ENCODE assay signal across 11 cellular contexts in the genomic region with DNA sequence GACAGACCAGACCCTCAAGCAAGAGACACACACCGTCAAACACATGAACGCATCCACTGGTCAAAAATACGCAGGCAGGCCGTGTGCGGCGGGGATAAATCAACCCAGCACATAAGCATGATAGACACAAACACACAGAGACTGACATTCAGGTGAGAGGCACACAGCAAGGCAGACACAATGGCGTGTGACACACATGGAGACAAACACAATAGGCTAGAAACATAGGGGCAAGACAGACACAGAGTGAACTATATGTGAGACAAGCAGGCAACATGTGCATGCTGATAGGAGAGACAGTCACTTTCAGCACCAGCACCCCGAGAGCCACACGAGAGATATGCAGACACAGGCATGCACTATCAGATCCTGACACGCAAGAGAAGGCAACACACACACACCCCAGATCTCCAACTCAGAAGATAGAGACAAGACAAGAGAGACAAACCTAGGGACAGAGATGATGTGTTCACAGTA. TPM values are rescaled to one million over a fixed set of nuclear protein-coding genes. Genes with fewer than 3 reads are reported as not detected.
DNase-seq lines count a peak whose midpoint lies in the region; ATAC-seq, FAIRE-seq and TF ChIP-seq lines count a peak whose summit lies in the region.
"Had no signal": no experiment of that assay in that cellular context is flagged by ENCODE, and none has a peak within 500 bp of the region (broad histone marks: within the 10 kb centered on the region; RNA-seq: fewer than 3 reads in every experiment).

No MANE protein-coding gene starts in this region.

- no peak for FAIRE-seq in GM12891 (lab: Jason Lieb, UNC)
- FAIRE-seq: A204.1 had no signal

- H3K4me1 Mint-ChIP-seq in T-cell, result peaks cover 23 to 39% (median 27%) of the 10 kb centered on the region in 3 donors
- H3K4me1 Mint-ChIP-seq in stimulated activated effector memory CD8-positive, alpha-beta T cell treated with anti-CD3 and anti-CD28 coated beads, Interleukin-12 subunit alpha, Interleukin-12 subunit beta, amount 100 ng/mL, for 72 hours, result peaks cover 26% of the 10 kb centered on the region

- H3K27ac Mint-ChIP-seq in T-cell, result no peak overlapping the region
- no peak overlapping the region for H3K27ac Mint-ChIP-seq in stimulated activated effector memory CD8-positive, alpha-beta T cell treated with anti-CD3 and anti-CD28 coated beads, Interleukin-12 subunit alpha, Interleukin-12 subunit beta, amount 100 ng/mL, for 72 hours
- H3K27ac Mint-ChIP-seq: activated naive CD8-positive, alpha-beta T cell had no signal

- no peaks in the 10 kb centered on the region for H3K27me3 ChIP-seq in foreskin keratinocyte

- CTCF ChIA-PET in T-cell (lab: Charles Lee), result no interaction called here

- no peak overlapping the region for H3K4me3 Mint-ChIP-seq in T-cell
- H3K4me3 Mint-ChIP-seq in stimulated activated effector memory CD8-positive, alpha-beta T cell treated with anti-CD3 and anti-CD28 coated beads, Interleukin-12 subunit alpha, Interleukin-12 subunit beta, amount 100 ng/mL, for 72 hours, result no peak overlapping the region
- H3K4me3 Mint-ChIP-seq: activated naive CD8-positive, alpha-beta T cell had no signal

- no peaks in the 10 kb centered on the region for H3K9me3 Mint-ChIP-seq in T-cell
- H3K9me3 Mint-ChIP-seq in stimulated activated effector memory CD8-positive, alpha-beta T cell treated with anti-CD3 and anti-CD28 coated beads, Interleukin-12 subunit alpha, Interleukin-12 subunit beta, amount 100 ng/mL, for 72 hours, result no peaks in the 10 kb centered on the region

- POLR2A ChIA-PET in T-cell (lab: Charles Lee), result interaction anchor here in 1 of 2 donors (2.7 kb wide), 1 partner anchor 8 kb away, joined by 45 read pairs; the partner anchor contains the start of gene JUNB

- ATAC-seq in T-cell (replicated peaks in 1 of 4) (peak in 3 of 4 experiments; percentile 2 to 12 (median 4)), foreskin keratinocyte (peak; percentile 6)
- peak; percentile 1 for ATAC-seq in stimulated activated effector memory CD8-positive, alpha-beta T cell treated with anti-CD3 and anti-CD28 coated beads, Interleukin-12 subunit alpha, Interleukin-12 subunit beta, amount 100 ng/mL, for 72 hours

- H3K27me3 Mint-ChIP-seq in T-cell, result no peaks in the 10 kb centered on the region
- H3K27me3 Mint-ChIP-seq: activated naive CD8-positive, alpha-beta T cell had no signal

- no peak for TF ChIP-seq POLR2A in GM12891 (IDR thresholded peaks at IDR 0.05; ENCODE audit: low read depth, low read length)

- H3K36me3 Mint-ChIP-seq in T-cell, result no peaks in the 10 kb centered on the region
- H3K36me3 Mint-ChIP-seq in stimulated activated effector memory CD8-positive, alpha-beta T cell treated with anti-CD3 and anti-CD28 coated beads, Interleukin-12 subunit alpha, Interleukin-12 subunit beta, amount 100 ng/mL, for 72 hours, result peaks cover 23% of the 10 kb centered on the region
- H3K36me3 Mint-ChIP-seq: activated naive CD8-positive, alpha-beta T cell had no signal

- TF ChIP-seq CTCF in foreskin keratinocyte (conservative IDR thresholded peaks at IDR 0.05), result no peak

- H3K4me1 ChIP-seq in foreskin keratinocyte, result peaks cover 40% of the 10 kb centered on the region

- peak; percentile 3 for DNase-seq in NCI-H748 (lab: John Stamatoyannopoulos, UW; ENCODE audit: unreplicated experiment)
- no peak for DNase-seq in NCI-H748 treated with DMSO at 0.1 percent for 48 hours (lab: John Stamatoyannopoulos, UW)
- peak in 16 of 34 experiments; percentile 22 to 64 (median 44) for DNase-seq in T-cell
- DNase-seq in foreskin keratinocyte, result peak in 1 of 2 donors; percentile 60
- peak in 1 of 2 donors; percentile 63 for DNase-seq in stimulated activated effector memory CD8-positive, alpha-beta T cell treated with anti-CD3 and anti-CD28 coated beads, Interleukin-12 subunit alpha, Interleukin-12 subunit beta, amount 100 ng/mL, for 72 hours (ENCODE audit: low spot score in 2 of 2)
- no peak for DNase-seq in GM12891 (ENCODE audit: insufficient read length, low spot score)
- DNase-seq in islet precursor cell, result no peak
- DNase-seq in inferior parietal cortex (ENCODE audit: extremely low spot score), result no peak
- DNase-seq: RPMI8226 had no signal

- peak overlapping the region; percentile 39 for H3K27ac ChIP-seq in foreskin keratinocyte

TF ChIP-seq in GM12891, 5 proteins besides CTCF, POLR2A, EP300 and RAD21:
- TF ChIP-seq POU2F2 (IDR thresholded peaks at IDR 0.05; ENCODE audit: low read depth, low read length), result no peak
- no peak for TF ChIP-seq PAX5 (IDR thresholded peaks at IDR 0.05; ENCODE audit: insufficient read depth, low read length, severe bottlenecking)
- no peak for TF ChIP-seq SPI1 (IDR thresholded peaks at IDR 0.05; ENCODE audit: low read depth, low read length)
- TF ChIP-seq TAF1 (IDR thresholded peaks at IDR 0.05; ENCODE audit: low read depth, low read length), result no peak
- TF ChIP-seq POLR2AphosphoS5 (IDR thresholded peaks at IDR 0.05; ENCODE audit: low read depth, low read length), result no peak

RNA-seq across cellular contexts. Expression of gene JUNB, which starts 6.9 kb away (rescaled TPM):
- total RNA-seq in T-cell (1,000 to 10,000 TPM in 2 of 5 donors, 100 to 1,000 TPM in 3; 117 to 2,289 (median 138) TPM), foreskin keratinocyte (101 and 134 TPM in 2 replicates)
- 104 and 134 TPM in 2 replicates for polyA plus RNA-seq in foreskin keratinocyte
- polyA plus RNA-seq in GM12891 (2012; ENCODE audit: low read depth, missing spikeins), result 85.5 TPM

RNA-seq across cellular contexts. Expression of gene HOOK2, which starts 9.1 kb away (rescaled TPM):
- total RNA-seq in T-cell (10 to 100 TPM; 19.7 to 26.6 (median 22.8) TPM), foreskin keratinocyte (34.5 and 35.9 TPM in 2 replicates)
- polyA plus RNA-seq in foreskin keratinocyte, result 32.9 and 35.5 TPM in 2 replicates
- polyA plus RNA-seq in GM12891 (2012; ENCODE audit: low read depth, missing spikeins), result 8.8 TPM

RNA-seq across cellular contexts. Expression of gene PRDX2, which starts 17.2 kb away (rescaled TPM):
- 100 to 1,000 TPM in 3 of 5 donors, 10 to 100 TPM in 2; 94.5 to 150 (median 134) TPM for total RNA-seq in T-cell
- total RNA-seq in foreskin keratinocyte, result 271 and 287 TPM in 2 replicates
- polyA plus RNA-seq in foreskin keratinocyte, result 347 and 379 TPM in 2 replicates
- 154 TPM for polyA plus RNA-seq in GM12891 (2012; ENCODE audit: low read depth, missing spikeins)

RNA-seq across cellular contexts. Expression of gene THSD8, which starts 17.4 kb away (rescaled TPM):
- 1 to 10 TPM in 1 of 5 donors, under 1 TPM in 3, not detected in 1; 0.63 to 2.4 (median 0.97) TPM for total RNA-seq in T-cell
- total RNA-seq in foreskin keratinocyte, result 9.3 and 14.7 TPM in 2 replicates
- 49.9 and 56.0 TPM in 2 replicates for polyA plus RNA-seq in foreskin keratinocyte
- polyA plus RNA-seq in GM12891 (2012; ENCODE audit: low read depth, missing spikeins), result 9.6 TPM

RNA-seq across cellular contexts. Expression of gene RNASEH2A, which starts 22.0 kb away (rescaled TPM):
- total RNA-seq in T-cell (10 to 100 TPM in 3 of 5 donors, 1 to 10 TPM in 2; 4.7 to 18.0 (median 15.0) TPM), foreskin keratinocyte (46.6 and 49.4 TPM in 2 replicates)
- 54.8 and 56.1 TPM in 2 replicates for polyA plus RNA-seq in foreskin keratinocyte
- polyA plus RNA-seq in GM12891 (2012; ENCODE audit: low read depth, missing spikeins), result 31.7 TPM
